Comparison of ENCODE assay signal across 1 cellular context in the genomic region with DNA sequence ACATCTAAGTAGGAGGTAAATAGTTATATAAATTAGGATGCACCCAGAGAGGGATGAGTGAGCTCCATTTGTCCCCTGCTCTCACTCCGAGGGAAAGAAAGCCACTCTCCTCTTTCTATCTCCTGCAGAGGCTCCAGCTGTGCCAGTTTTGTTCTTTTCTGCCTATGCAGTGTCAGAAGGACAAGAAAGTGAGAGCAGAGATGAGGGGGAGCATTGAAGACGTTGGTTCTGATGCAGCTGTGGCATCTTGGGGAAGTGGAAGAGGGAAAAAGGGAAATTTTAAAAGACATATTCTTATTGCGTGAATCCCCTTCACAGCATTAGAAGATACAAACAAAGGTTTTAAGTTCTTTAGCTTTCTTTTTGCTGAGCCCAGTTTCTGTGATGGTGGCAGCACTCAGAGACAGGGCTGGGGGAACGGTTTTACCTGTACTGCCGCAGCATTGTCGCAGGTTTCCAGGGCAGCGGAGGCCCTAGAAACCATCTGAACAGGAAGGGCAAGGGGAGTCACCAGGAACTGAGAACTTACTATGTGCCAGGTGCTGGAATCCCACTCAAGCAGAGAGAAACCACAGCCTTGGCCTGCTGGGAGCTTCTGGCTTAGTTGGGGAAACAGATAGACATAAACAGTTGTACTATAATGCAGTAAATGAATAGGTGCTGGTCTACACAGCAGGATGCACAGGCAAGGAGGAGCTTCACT.
TF ChIP-seq lines count a peak whose summit lies in the region.

No MANE protein-coding gene starts in this region.

TF ChIP-seq in GM23338, 12 proteins besides CTCF, POLR2A, EP300 and RAD21 (continued from another document):
- TF ChIP-seq, protein P1, sequence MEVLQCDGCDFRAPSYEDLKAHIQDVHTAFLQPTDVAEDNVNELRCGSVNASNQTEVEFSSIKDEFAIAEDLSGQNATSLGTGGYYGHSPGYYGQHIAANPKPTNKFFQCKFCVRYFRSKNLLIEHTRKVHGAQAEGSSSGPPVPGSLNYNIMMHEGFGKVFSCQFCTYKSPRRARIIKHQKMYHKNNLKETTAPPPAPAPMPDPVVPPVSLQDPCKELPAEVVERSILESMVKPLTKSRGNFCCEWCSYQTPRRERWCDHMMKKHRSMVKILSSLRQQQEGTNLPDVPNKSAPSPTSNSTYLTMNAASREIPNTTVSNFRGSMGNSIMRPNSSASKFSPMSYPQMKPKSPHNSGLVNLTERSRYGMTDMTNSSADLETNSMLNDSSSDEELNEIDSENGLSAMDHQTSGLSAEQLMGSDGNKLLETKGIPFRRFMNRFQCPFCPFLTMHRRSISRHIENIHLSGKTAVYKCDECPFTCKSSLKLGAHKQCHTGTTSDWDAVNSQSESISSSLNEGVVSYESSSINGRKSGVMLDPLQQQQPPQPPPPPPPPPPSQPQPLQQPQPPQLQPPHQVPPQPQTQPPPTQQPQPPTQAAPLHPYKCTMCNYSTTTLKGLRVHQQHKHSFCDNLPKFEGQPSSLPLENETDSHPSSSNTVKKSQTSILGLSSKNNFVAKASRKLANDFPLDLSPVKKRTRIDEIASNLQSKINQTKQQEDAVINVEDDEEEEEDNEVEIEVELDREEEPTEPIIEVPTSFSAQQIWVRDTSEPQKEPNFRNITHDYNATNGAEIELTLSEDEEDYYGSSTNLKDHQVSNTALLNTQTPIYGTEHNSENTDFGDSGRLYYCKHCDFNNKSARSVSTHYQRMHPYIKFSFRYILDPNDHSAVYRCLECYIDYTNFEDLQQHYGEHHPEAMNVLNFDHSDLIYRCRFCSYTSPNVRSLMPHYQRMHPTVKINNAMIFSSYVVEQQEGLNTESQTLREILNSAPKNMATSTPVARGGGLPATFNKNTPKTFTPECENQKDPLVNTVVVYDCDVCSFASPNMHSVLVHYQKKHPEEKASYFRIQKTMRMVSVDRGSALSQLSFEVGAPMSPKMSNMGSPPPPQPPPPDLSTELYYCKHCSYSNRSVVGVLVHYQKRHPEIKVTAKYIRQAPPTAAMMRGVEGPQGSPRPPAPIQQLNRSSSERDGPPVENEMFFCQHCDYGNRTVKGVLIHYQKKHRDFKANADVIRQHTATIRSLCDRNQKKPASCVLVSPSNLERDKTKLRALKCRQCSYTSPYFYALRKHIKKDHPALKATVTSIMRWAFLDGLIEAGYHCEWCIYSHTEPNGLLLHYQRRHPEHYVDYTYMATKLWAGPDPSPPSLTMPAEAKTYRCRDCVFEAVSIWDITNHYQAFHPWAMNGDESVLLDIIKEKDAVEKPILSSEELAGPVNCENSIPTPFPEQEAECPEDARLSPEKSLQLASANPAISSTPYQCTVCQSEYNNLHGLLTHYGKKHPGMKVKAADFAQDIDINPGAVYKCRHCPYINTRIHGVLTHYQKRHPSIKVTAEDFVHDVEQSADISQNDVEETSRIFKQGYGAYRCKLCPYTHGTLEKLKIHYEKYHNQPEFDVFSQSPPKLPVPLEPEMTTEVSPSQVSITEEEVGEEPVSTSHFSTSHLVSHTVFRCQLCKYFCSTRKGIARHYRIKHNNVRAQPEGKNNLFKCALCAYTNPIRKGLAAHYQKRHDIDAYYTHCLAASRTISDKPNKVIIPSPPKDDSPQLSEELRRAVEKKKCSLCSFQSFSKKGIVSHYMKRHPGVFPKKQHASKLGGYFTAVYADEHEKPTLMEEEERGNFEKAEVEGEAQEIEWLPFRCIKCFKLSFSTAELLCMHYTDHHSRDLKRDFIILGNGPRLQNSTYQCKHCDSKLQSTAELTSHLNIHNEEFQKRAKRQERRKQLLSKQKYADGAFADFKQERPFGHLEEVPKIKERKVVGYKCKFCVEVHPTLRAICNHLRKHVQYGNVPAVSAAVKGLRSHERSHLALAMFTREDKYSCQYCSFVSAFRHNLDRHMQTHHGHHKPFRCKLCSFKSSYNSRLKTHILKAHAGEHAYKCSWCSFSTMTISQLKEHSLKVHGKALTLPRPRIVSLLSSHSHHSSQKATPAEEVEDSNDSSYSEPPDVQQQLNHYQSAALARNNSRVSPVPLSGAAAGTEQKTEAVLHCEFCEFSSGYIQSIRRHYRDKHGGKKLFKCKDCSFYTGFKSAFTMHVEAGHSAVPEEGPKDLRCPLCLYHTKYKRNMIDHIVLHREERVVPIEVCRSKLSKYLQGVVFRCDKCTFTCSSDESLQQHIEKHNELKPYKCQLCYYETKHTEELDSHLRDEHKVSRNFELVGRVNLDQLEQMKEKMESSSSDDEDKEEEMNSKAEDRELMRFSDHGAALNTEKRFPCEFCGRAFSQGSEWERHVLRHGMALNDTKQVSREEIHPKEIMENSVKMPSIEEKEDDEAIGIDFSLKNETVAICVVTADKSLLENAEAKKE (CRISPR knock-in tag; IDR thresholded peaks at IDR 0.05): no peak
- no peak for TF ChIP-seq NANOG (IDR thresholded peaks at IDR 0.05; ENCODE audit: borderline replicate concordance)
- no peak for TF ChIP-seq POLR2AphosphoS5 (IDR thresholded peaks at IDR 0.05; ENCODE audit: low read depth)
- TF ChIP-seq JUNB (IDR thresholded peaks at IDR 0.05; ENCODE audit: unreplicated experiment): no peak
- TF ChIP-seq CREB1 (CRISPR knock-in tag; IDR thresholded peaks at IDR 0.05; ENCODE audit: low read depth): no peak
- TF ChIP-seq ZNF331 (CRISPR knock-in tag; IDR thresholded peaks at IDR 0.05; ENCODE audit: low read depth): no peak
- TF ChIP-seq EZH2phosphoT487 (IDR thresholded peaks at IDR 0.05; ENCODE audit: unreplicated experiment): no peak
- no peak for TF ChIP-seq ZNF114 (CRISPR knock-in tag; IDR thresholded peaks at IDR 0.05)
